ENCODE assay signal across 8 cellular contexts in genomic region chr1:193479187-193479586, GRCh38.
A peak's percentile ranks its signal among the peaks of the same experiment; 100 is the strongest.
DNase-seq lines count a peak whose midpoint lies in the region; ATAC-seq and TF ChIP-seq lines count a peak whose summit lies in the region.

No MANE protein-coding gene starts in this region.

- H3K4me1 ChIP-seq in mucosa of rectum (ENCODE audit: control insufficient read depth in 2 of 2, insufficient read depth in 2 of 2, low read length in 2 of 2) (no peaks in the 10 kb centered on the region), right cardiac atrium (ENCODE audit: control insufficient read depth, insufficient read depth, low read length) (no peaks in the 10 kb centered on the region), SJCRH30 (no peaks in the 10 kb centered on the region)

- H3K27me3 ChIP-seq in mucosa of rectum (ENCODE audit: control insufficient read depth in 2 of 2, insufficient read depth in 2 of 2, low read length in 2 of 2) (no peaks in the 10 kb centered on the region), right cardiac atrium (ENCODE audit: control insufficient read depth, insufficient read depth) (no peaks in the 10 kb centered on the region), SJCRH30 (no peaks in the 10 kb centered on the region)

- CTCF ChIA-PET in MCF 10A (lab: Yijun Ruan, JAX) = no interaction called here

- no peak for TF ChIP-seq CTCF in MCF 10A (IDR thresholded peaks at IDR 0.05; ENCODE audit: unreplicated experiment)

- H3K4me3 ChIP-seq in mucosa of rectum (ENCODE audit: low read length in 2 of 2) (no peak overlapping the region), right cardiac atrium (ENCODE audit: low read length) (no peak overlapping the region), SJCRH30 (no peak overlapping the region)

- H3K9me3 ChIP-seq in mucosa of rectum (ENCODE audit: control insufficient read depth in 2 of 2, low read length in 2 of 2) (no peaks in the 10 kb centered on the region), right cardiac atrium (ENCODE audit: control insufficient read depth, low read length) (no peaks in the 10 kb centered on the region), SJCRH30 (replicated peaks) (no peaks in the 10 kb centered on the region)

- ATAC-seq in GM19372 (IDR thresholded peaks at IDR 0.05; ENCODE audit: low read depth, unreplicated experiment) (peak; percentile 98), HG03196 (IDR thresholded peaks at IDR 0.05; ENCODE audit: unreplicated experiment) (peak; percentile 98), right cardiac atrium (no peak)

- H3K4me1 Mint-ChIP-seq in activated CD4-positive, alpha-beta T cell treated with anti-CD3 and anti-CD28 coated beads, Interleukin-2, amount 10 ng/mL, durations not matched to agents 24 days and 14 days = peaks cover 62% of the 10 kb centered on the region
- no peaks in the 10 kb centered on the region for H3K4me1 Mint-ChIP-seq in MCF 10A (ENCODE audit: insufficient read depth, unreplicated experiment)

- peak; percentile 95 for DNase-seq in activated CD4-positive, alpha-beta T cell treated with anti-CD3 and anti-CD28 coated beads, Interleukin-2, amount 10 ng/mL, durations not matched to agents 24 days and 14 days
- DNase-seq in MCF 10A (ENCODE audit: unreplicated experiment) (no peak), right cardiac atrium (no peak), SJCRH30 (no peak), NCI-H2196 treated with DMSO at 0.1 percent for 48 hours (lab: John Stamatoyannopoulos, UW; ENCODE audit: unreplicated experiment) (no peak)

- H3K27ac ChIP-seq in mucosa of rectum (ENCODE audit: low read depth in 2 of 2, low read length in 2 of 2) (peak overlapping the region; percentile 40 to 47), right cardiac atrium (ENCODE audit: low read length) (no peak overlapping the region), SJCRH30 (no peak overlapping the region)

- no TSS peak for BruUV-seq in MCF 10A (replicated peaks; lab: Mats Ljungman, UMichigan)

- no peak overlapping the region for H3K9ac ChIP-seq in mucosa of rectum (ENCODE audit: low read depth in 1 of 2, low read length in 2 of 2)

- H3K36me3 ChIP-seq in mucosa of rectum (ENCODE audit: control insufficient read depth in 2 of 2, insufficient read depth in 2 of 2, low read length in 2 of 2) (no peaks in the 10 kb centered on the region), SJCRH30 (no peaks in the 10 kb centered on the region)

- intact Hi-C loops in activated CD4-positive, alpha-beta T cell treated with anti-CD3 and anti-CD28 coated beads, Interleukin-2, amount 10 ng/mL, durations not matched to agents 24 days and 14 days (cut with micrococcal nuclease) = loop anchor here (1.0 to 5.0 kb wide), 2 partner anchors 58 to 62 kb away; no protein-coding TSS in a partner anchor
- intact Hi-C loops in MCF 10A (cut with micrococcal nuclease) = no loop called here
- intact Hi-C loops in right cardiac atrium (cut with DNase I) = no loop called here

- peaks cover 67% of the 10 kb centered on the region for H3K36me3 Mint-ChIP-seq in activated CD4-positive, alpha-beta T cell treated with anti-CD3 and anti-CD28 coated beads, Interleukin-2, amount 10 ng/mL, durations not matched to agents 24 days and 14 days (ENCODE audit: low read depth)
- H3K36me3 Mint-ChIP-seq in MCF 10A (ENCODE audit: insufficient read depth, unreplicated experiment) = no peaks in the 10 kb centered on the region

- H3K27me3 Mint-ChIP-seq in activated CD4-positive, alpha-beta T cell treated with anti-CD3 and anti-CD28 coated beads, Interleukin-2, amount 10 ng/mL, durations not matched to agents 24 days and 14 days = no peaks in the 10 kb centered on the region
- H3K27me3 Mint-ChIP-seq in MCF 10A (ENCODE audit: insufficient read depth, unreplicated experiment) = no peaks in the 10 kb centered on the region

- 73% methylated on average over 3 of the region's 3 CpGs for WGBS in right cardiac atrium

- peaks cover 59% of the 10 kb centered on the region for H3K9me3 Mint-ChIP-seq in activated CD4-positive, alpha-beta T cell treated with anti-CD3 and anti-CD28 coated beads, Interleukin-2, amount 10 ng/mL, durations not matched to agents 24 days and 14 days
- no peaks in the 10 kb centered on the region for H3K9me3 Mint-ChIP-seq in MCF 10A (ENCODE audit: unreplicated experiment)

- H3K27ac Mint-ChIP-seq in activated CD4-positive, alpha-beta T cell treated with anti-CD3 and anti-CD28 coated beads, Interleukin-2, amount 10 ng/mL, durations not matched to agents 24 days and 14 days = peak overlapping the region; percentile 95
- no peak overlapping the region for H3K27ac Mint-ChIP-seq in MCF 10A (ENCODE audit: low read depth, unreplicated experiment)

- H3K4me3 Mint-ChIP-seq in activated CD4-positive, alpha-beta T cell treated with anti-CD3 and anti-CD28 coated beads, Interleukin-2, amount 10 ng/mL, durations not matched to agents 24 days and 14 days = peak overlapping the region; percentile 70
- no peak overlapping the region for H3K4me3 Mint-ChIP-seq in MCF 10A (ENCODE audit: unreplicated experiment)

- POLR2A ChIA-PET in MCF 10A (lab: Yijun Ruan, JAX) = interaction anchor here (0.6 kb wide), 1 partner anchor 17 kb away, joined by 3 read pairs; no protein-coding TSS in a partner anchor

Comparison
In these comparisons a context has a peak if more than half of its experiments do, and no peak if none do; other contexts are left out.
1. ATAC-seq: peak in GM19372 (single experiment) and HG03196 (single experiment); none in right cardiac atrium (0 of 2).
2. H3K27ac ChIP-seq: peak in mucosa of rectum (2 of 2); none in right cardiac atrium (single experiment) and SJCRH30 (single experiment).